Comparison of ENCODE assay signal across 3 cellular contexts in genomic region chr12:124031058-124031457, GRCh38.
TF ChIP-seq lines count a peak whose summit lies in the region.

No MANE protein-coding gene starts in this region.

TF ChIP-seq in SK-N-SH, 30 proteins besides CTCF, POLR2A, EP300 and RAD21:
- TF ChIP-seq RCOR1 (IDR thresholded peaks at IDR 0.05; ENCODE audit: low read length) (no peak), ZBTB33 (IDR thresholded peaks at IDR 0.05; ENCODE audit: borderline replicate concordance, low read depth) (no peak), ELF1 (IDR thresholded peaks at IDR 0.05) (no peak), POLR2AphosphoS5 (IDR thresholded peaks at IDR 0.05; ENCODE audit: low read depth, low read length) (no peak), TAF1 (IDR thresholded peaks at IDR 0.05; ENCODE audit: borderline replicate concordance, low read depth, low read length) (no peak), RFX5 (IDR thresholded peaks at IDR 0.05; ENCODE audit: low read length) (no peak), RXRA (IDR thresholded peaks at IDR 0.05; ENCODE audit: borderline replicate concordance, low read depth) (no peak), EZH2phosphoT487 (IDR thresholded peaks at IDR 0.05; ENCODE audit: borderline replicate concordance, low read depth) (no peak), JUND (IDR thresholded peaks at IDR 0.05) (no peak), USF2 (IDR thresholded peaks at IDR 0.05; ENCODE audit: borderline replicate concordance, low read depth, low read length) (no peak), GATA2 (CRISPR knock-in tag; IDR thresholded peaks at IDR 0.05) (no peak), IRF3 (IDR thresholded peaks at IDR 0.05; ENCODE audit: low read depth, low read length) (no peak), SMC3 (IDR thresholded peaks at IDR 0.05; ENCODE audit: low read depth, low read length) (no peak), USF1 (IDR thresholded peaks at IDR 0.05; ENCODE audit: borderline replicate concordance, low read depth) (no peak), NRF1 (IDR thresholded peaks at IDR 0.05; ENCODE audit: low read depth, low read length) (no peak), CHD2 (IDR thresholded peaks at IDR 0.05; ENCODE audit: low read length, partially characterized antibody) (no peak), TCF12 (IDR thresholded peaks at IDR 0.05) (no peak)
TF ChIP-seq in SK-N-SH: peak in this region for 0.

TF ChIP-seq in SK-N-SH treated with all-trans-retinoic acid at 6 μM for 48 hours, 23 proteins besides CTCF, POLR2A, EP300 and RAD21:
- TF ChIP-seq ZFP3 (CRISPR knock-in tag; IDR thresholded peaks at IDR 0.05) (no peak), ARNTL (CRISPR knock-in tag; IDR thresholded peaks at IDR 0.05; ENCODE audit: borderline replicate concordance, low read depth) (no peak), ZFP30 (CRISPR knock-in tag; IDR thresholded peaks at IDR 0.05) (no peak), PPARA (CRISPR knock-in tag; IDR thresholded peaks at IDR 0.05; ENCODE audit: borderline replicate concordance) (no peak), CSRNP3 (CRISPR knock-in tag; IDR thresholded peaks at IDR 0.05) (no peak), ESRRG (CRISPR knock-in tag; IDR thresholded peaks at IDR 0.05) (no peak), ZC3H10 (CRISPR knock-in tag; IDR thresholded peaks at IDR 0.05) (no peak), BACH2 (CRISPR knock-in tag; IDR thresholded peaks at IDR 0.05; ENCODE audit: borderline replicate concordance) (no peak), RARB (CRISPR knock-in tag; IDR thresholded peaks at IDR 0.05) (no peak), PATZ1 (CRISPR knock-in tag; IDR thresholded peaks at IDR 0.05; ENCODE audit: borderline replicate concordance) (no peak), POU6F1 (CRISPR knock-in tag; IDR thresholded peaks at IDR 0.05; ENCODE audit: borderline replicate concordance, low read depth) (no peak), ZNF8 (CRISPR knock-in tag; IDR thresholded peaks at IDR 0.05) (no peak), TSHZ2 (CRISPR knock-in tag; IDR thresholded peaks at IDR 0.05) (no peak), CSDC2 (CRISPR knock-in tag; IDR thresholded peaks at IDR 0.05) (no peak), TCF4 (CRISPR knock-in tag; IDR thresholded peaks at IDR 0.05; ENCODE audit: borderline replicate concordance) (no peak), GLIS3 (CRISPR knock-in tag; IDR thresholded peaks at IDR 0.05) (no peak)

TF ChIP-seq in endothelial cell of umbilical vein, 7 proteins besides CTCF, POLR2A, EP300 and RAD21:
- no peak for TF ChIP-seq MYC (IDR thresholded peaks at IDR 0.05; ENCODE audit: low read depth, low read length)
- TF ChIP-seq FOS (IDR thresholded peaks at IDR 0.05; ENCODE audit: borderline replicate concordance, insufficient read depth, low read length) = no peak
- no peak for TF ChIP-seq JUN (IDR thresholded peaks at IDR 0.05; ENCODE audit: borderline replicate concordance, insufficient read depth, insufficient read length, low read depth)
- no peak for TF ChIP-seq POLR2AphosphoS5 (IDR thresholded peaks at IDR 0.05; ENCODE audit: insufficient read depth, low read depth, low read length)
- TF ChIP-seq EZH2 (IDR thresholded peaks at IDR 0.05; ENCODE audit: borderline replicate concordance, low read depth, low read length, severe bottlenecking) = no peak
- no peak for TF ChIP-seq MAX (IDR thresholded peaks at IDR 0.05; ENCODE audit: insufficient read depth, insufficient read length)
- no peak for TF ChIP-seq GATA2 (IDR thresholded peaks at IDR 0.05; ENCODE audit: insufficient read depth, insufficient read length, low read depth, low read length)
TF ChIP-seq in endothelial cell of umbilical vein: peak in this region for 0.
